In genomic region chr21:42337276-42337675, GRCh38 we compare ENCODE assay signal across 15 cellular contexts. TPM values are rescaled to one million over a fixed set of nuclear protein-coding genes. Genes with fewer than 3 reads are reported as not detected.
DNase-seq lines count a peak whose midpoint lies in the region; ATAC-seq, FAIRE-seq and TF ChIP-seq lines count a peak whose summit lies in the region.
"Had no signal": no experiment of that assay in that cellular context is flagged by ENCODE, and none has a peak within 500 bp of the region (broad histone marks: within the 10 kb centered on the region; RNA-seq: fewer than 3 reads in every experiment).

No MANE protein-coding gene starts in this region.

- ATAC-seq in activated CD4-positive, alpha-beta T cell treated with anti-CD3 and anti-CD28 coated beads for 36 hours = no peak
- no peak for ATAC-seq in GM23338
- ATAC-seq in K562 = no peak
- no peak for ATAC-seq in HG02885 (IDR thresholded peaks at IDR 0.05; ENCODE audit: poor library complexity, unreplicated experiment)

- H3K27me3 Mint-ChIP-seq in activated CD4-positive, alpha-beta T cell treated with anti-CD3 and anti-CD28 coated beads for 36 hours = peaks cover 2% of the 10 kb centered on the region
- H3K27me3 Mint-ChIP-seq in GM23338 (ENCODE audit: insufficient read depth, low read depth, poor library complexity) (peaks cover 14% of the 10 kb centered on the region), endothelial cell (ENCODE audit: unreplicated experiment) (peaks cover 6% of the 10 kb centered on the region)

- TF ChIP-seq CTCF in GM23338 (conservative IDR thresholded peaks at IDR 0.05; ENCODE audit: low read depth in 2 of 2) (no peak), K562 (IDR thresholded peaks at IDR 0.05 in 2 of 3, conservative IDR thresholded peaks at IDR 0.05 in 1 of 3; ENCODE audit: insufficient read depth in 2 of 3, low read depth in 1 of 3, low read length in 3 of 3) (no peak), sigmoid colon (IDR thresholded peaks at IDR 0.05) (no peak), endothelial cell (IDR thresholded peaks at IDR 0.05; ENCODE audit: unreplicated experiment) (no peak)

- no peak for FAIRE-seq in K562 (lab: Jason Lieb, UNC)

- 4% methylated on average over 4 of the region's 4 CpGs for WGBS in K562 (ENCODE audit: insufficient coverage, low coverage, missing lambda C conversion rate)
- 43 to 78% methylated on average over 4 of the region's 4 CpGs for WGBS in sigmoid colon, 2 donors

- no peaks in the 10 kb centered on the region for H3K36me3 Mint-ChIP-seq in activated CD4-positive, alpha-beta T cell treated with anti-CD3 and anti-CD28 coated beads for 36 hours (ENCODE audit: low read depth)
- H3K36me3 Mint-ChIP-seq in GM23338 (ENCODE audit: low read depth) = no peaks in the 10 kb centered on the region; the same call in 2 of the 3 replicates
- H3K36me3 Mint-ChIP-seq in endothelial cell (ENCODE audit: low read depth, unreplicated experiment) = no peaks in the 10 kb centered on the region
- H3K36me3 Mint-ChIP-seq: CD8-positive, alpha-beta T cell had no signal

- H3K4me3 ChIP-seq in GM23338 = no peak overlapping the region; the same call in 1 of the 2 replicates
- no peak overlapping the region for H3K4me3 ChIP-seq in K562
- no peak overlapping the region for H3K4me3 ChIP-seq in sigmoid colon

- no peak overlapping the region for H3K4me3 Mint-ChIP-seq in activated CD4-positive, alpha-beta T cell treated with anti-CD3 and anti-CD28 coated beads for 36 hours
- H3K4me3 Mint-ChIP-seq in GM23338 = no peak overlapping the region
- no peak overlapping the region for H3K4me3 Mint-ChIP-seq in endothelial cell (ENCODE audit: unreplicated experiment)

- CTCF ChIA-PET in activated CD4-positive, alpha-beta T cell treated with anti-CD3 and anti-CD28 coated beads for 36 hours (lab: Charles Lee) = interaction anchor here (0.6 to 3.4 kb wide), 22 partner anchors 7 to 378 kb away, joined by 3 to 23 read pairs (median 5); no protein-coding TSS in a partner anchor
- CTCF ChIA-PET in K562 (lab: Yijun Ruan, JAX; ENCODE audit: low intra/inter-chr PET ratio) = interaction anchor here (1.6 kb wide), 1 partner anchor 112 kb away, joined by 6 read pairs; no protein-coding TSS in a partner anchor

- H3K4me1 ChIP-seq in GM23338 (ENCODE audit: insufficient read depth) = peaks cover 14% of the 10 kb centered on the region; the same call in 1 of the 2 replicates
- H3K4me1 ChIP-seq in K562 (replicated peaks in 1 of 2; ENCODE audit: control insufficient read depth in 2 of 2, insufficient read depth in 2 of 2, low read length in 2 of 2) = peaks cover 0 to 7% of the 10 kb centered on the region in 2 experiments; a peak in 1 of 5 replicates
- peaks cover 0 to 7% (median 0%) of the 10 kb centered on the region in 4 donors for H3K4me1 ChIP-seq in sigmoid colon

- no peak for TF ChIP-seq EP300 in K562 (IDR thresholded peaks at IDR 0.05; ENCODE audit: low read length)
- TF ChIP-seq EP300 in sigmoid colon (IDR thresholded peaks at IDR 0.05) = no peak

- POLR2A ChIA-PET in activated CD4-positive, alpha-beta T cell treated with anti-CD3 and anti-CD28 coated beads for 36 hours (lab: Charles Lee) = no interaction called here
- POLR2A ChIA-PET in K562 (lab: Yijun Ruan, JAX) = interaction anchor here (0.6 to 1.5 kb wide), 2 partner anchors 27 to 200 kb away, joined by 3 read pairs; no protein-coding TSS in a partner anchor

- H3K9me2 ChIP-seq in GM23338 (ENCODE audit: insufficient read depth) = no peaks in the 10 kb centered on the region

- BruUV-seq in K562 (replicated peaks; lab: Mats Ljungman, UMichigan) = no TSS peak

- H3K4me1 Mint-ChIP-seq in activated CD4-positive, alpha-beta T cell treated with anti-CD3 and anti-CD28 coated beads for 36 hours = peaks cover 21% of the 10 kb centered on the region
- H3K4me1 Mint-ChIP-seq in GM23338 (peaks cover 32% of the 10 kb centered on the region; the same call in 2 of the 3 replicates), endothelial cell (ENCODE audit: unreplicated experiment) (no peaks in the 10 kb centered on the region)

- H3K27me3 ChIP-seq in GM23338 (ENCODE audit: insufficient read depth) (no peaks in the 10 kb centered on the region), K562 (ENCODE audit: control insufficient read depth in 2 of 2, insufficient read depth in 2 of 2, low read length in 2 of 2) (peaks cover 3 to 34% of the 10 kb centered on the region in 2 experiments; a peak in 3 of 5 replicates), sigmoid colon (peaks cover 0 to 38% (median 6%) of the 10 kb centered on the region in 3 donors)

- H3K27ac Mint-ChIP-seq in activated CD4-positive, alpha-beta T cell treated with anti-CD3 and anti-CD28 coated beads for 36 hours = peak overlapping the region; percentile 69
- H3K27ac Mint-ChIP-seq in GM23338 = peak overlapping the region; percentile 85; the same call in 1 of the 2 replicates
- no peak overlapping the region for H3K27ac Mint-ChIP-seq in endothelial cell (ENCODE audit: unreplicated experiment)

- no peak for DNase-seq in activated CD4-positive, alpha-beta T cell treated with anti-CD3 and anti-CD28 coated beads for 36 hours
- no peak for DNase-seq in activated CD4-positive, alpha-beta T cell treated with anti-CD3 and anti-CD28 coated beads for 1 hour
- DNase-seq in GM23338 (ENCODE audit: low spot score) (no peak), K562 (ENCODE audit: extremely low read depth in 1 of 4, low spot score in 3 of 4) (no peak), sigmoid colon (peak; percentile 5), endothelial cell (ENCODE audit: low spot score) (no peak), NCI-H2196 treated with DMSO at 0.1 percent for 48 hours (lab: John Stamatoyannopoulos, UW; ENCODE audit: unreplicated experiment) (no peak)
- DNase-seq: 8988T, HCEC 1CT had no signal

- no peaks in the 10 kb centered on the region for H3K9me1 ChIP-seq in K562 (ENCODE audit: control insufficient read depth, insufficient read depth, low read length)

- intact Hi-C loops in activated CD4-positive, alpha-beta T cell treated with anti-CD3 and anti-CD28 coated beads for 36 hours (cut with DNase I, micrococcal nuclease) = loop anchor here (5.0 to 10.0 kb wide), 4 partner anchors 35 to 478 kb away; no protein-coding TSS in a partner anchor
- intact Hi-C loops in K562 (cut with micrococcal nuclease) = loop anchor here (10.0 kb wide), 1 partner anchor 118 kb away; no protein-coding TSS in a partner anchor
- intact Hi-C loops in sigmoid colon (cut with DNase I) = no loop called here

- TF ChIP-seq RAD21 in K562 (CRISPR knock-in tag; conservative IDR thresholded peaks at IDR 0.05 in 1 of 2, IDR thresholded peaks at IDR 0.05 in 1 of 2) = no peak

- no peak overlapping the region for H3K9ac ChIP-seq in K562 (ENCODE audit: insufficient read depth in 1 of 2, low read depth in 2 of 2, low read length in 2 of 2)

- H4K20me1 ChIP-seq in GM23338 (replicated peaks; ENCODE audit: insufficient read depth) = no peaks in the 10 kb centered on the region
- no peaks in the 10 kb centered on the region for H4K20me1 ChIP-seq in K562 (replicated peaks; ENCODE audit: control insufficient read depth, insufficient read depth, low read length)

- H2AFZ ChIP-seq in GM23338 (no peak overlapping the region), K562 (ENCODE audit: low read depth, low read length) (no peak overlapping the region)

- H3K36me3 ChIP-seq in GM23338 (ENCODE audit: insufficient read depth) = no peaks in the 10 kb centered on the region
- no peaks in the 10 kb centered on the region for H3K36me3 ChIP-seq in K562 (ENCODE audit: control insufficient read depth, insufficient read depth, low read length)
- H3K36me3 ChIP-seq in sigmoid colon = no peaks in the 10 kb centered on the region

- H3K9me3 Mint-ChIP-seq in activated CD4-positive, alpha-beta T cell treated with anti-CD3 and anti-CD28 coated beads for 36 hours (ENCODE audit: low read depth) = peaks cover 4% of the 10 kb centered on the region
- H3K9me3 Mint-ChIP-seq in GM23338 = peaks cover 5% of the 10 kb centered on the region; the same call in 2 of the 3 replicates
- H3K9me3 Mint-ChIP-seq in endothelial cell (ENCODE audit: unreplicated experiment) = no peaks in the 10 kb centered on the region
- H3K9me3 Mint-ChIP-seq: CD8-positive, alpha-beta T cell had no signal

- peak overlapping the region; percentile 84 for H3K27ac ChIP-seq in GM23338 (ENCODE audit: low read depth)
- H3K27ac ChIP-seq in K562 (ENCODE audit: extremely low read depth, low read depth, low read length) = no peak overlapping the region
- no peak overlapping the region for H3K27ac ChIP-seq in sigmoid colon

- TF ChIP-seq POLR2A in K562 (conservative IDR thresholded peaks at IDR 0.05) (no peak), sigmoid colon (IDR thresholded peaks at IDR 0.05) (no peak)

- H3K4me2 ChIP-seq in GM23338 (peak overlapping the region; percentile 42; the same call in 1 of the 2 replicates), K562 (ENCODE audit: insufficient read depth, low read length) (no peak overlapping the region)

- H3K79me2 ChIP-seq in GM23338 (replicated peaks; ENCODE audit: insufficient read depth) (no peaks in the 10 kb centered on the region), K562 (ENCODE audit: control insufficient read depth, insufficient read depth, low read length) (no peaks in the 10 kb centered on the region)

- in situ Hi-C loops in K562 (cut with MboI) = no loop called here

- no peaks in the 10 kb centered on the region; the same call in 1 of the 2 replicates for H3F3A ChIP-seq in GM23338 (replicated peaks; ENCODE audit: low read depth)

- H3K9me3 ChIP-seq in K562 (replicated peaks; ENCODE audit: control insufficient read depth, insufficient read depth, low read depth, low read length) (no peaks in the 10 kb centered on the region), sigmoid colon (no peaks in the 10 kb centered on the region)

RNA-seq across cellular contexts. Expression of gene TFF2, which starts 13.5 kb away (rescaled TPM):
- not detected for total RNA-seq in activated CD4-positive, alpha-beta T cell treated with anti-CD3 and anti-CD28 coated beads for 36 hours
- not detected in 2 replicates for total RNA-seq in GM23338 (2014; rRNA removed; shearing (Covaris generic))
- polyA plus RNA-seq in GM23338 (2016; fragmentation: Nextera tagmentation; extraction: Ambion mirVana) (not detected in 2 replicates), K562 (2011; rRNA removed) (not detected in 2 replicates), K562 (2014; fragmentation: Illumina TruSeq; extraction: Trizol) (not detected in 2 replicates), K562 (2014; fragmentation: Nextera tagmentation; extraction: Ambion mirVana) (not detected), K562 (2014; rRNA removed) (not detected in 2 replicates), sigmoid colon (10 to 100 TPM in 1 of 3 donors, 1 to 10 TPM in 2; 1.5 to 23.4 (median 3.0) TPM)
- not detected in 2 replicates for total RNA-seq in K562 (2011; cell fraction: chromatin; rRNA removed; ENCODE audit: low replicate concordance)
- not detected in 2 replicates for total RNA-seq in K562 (2011; cell fraction: nucleolus; rRNA removed)
- not detected in 2 replicates for total RNA-seq in K562 (2011; cell fraction: nucleoplasm; rRNA removed)
- total RNA-seq in K562 (2014; rRNA removed) (not detected in 2 replicates), K562 (2014; rRNA removed; fragmentation: Illumina TruSeq; extraction: Trizol) (not detected in 2 replicates), K562 (2015; rRNA removed; fragmentation: Illumina TruSeq; extraction: Trizol) (not detected in 2 replicates), K562 (2021) (not detected in 2 replicates), sigmoid colon (not detected), endothelial cell (ENCODE audit: unreplicated experiment) (not detected)
- not detected in 2 replicates for polyA plus RNA-seq in K562 (2011; cell fraction: cytosol; rRNA removed)
- polyA plus RNA-seq in K562 (2011; cell fraction: nucleus; rRNA removed) = not detected in 2 replicates
- polyA plus RNA-seq in K562 (2012) = not detected in 2 replicates
- not detected in 2 replicates for polyA minus RNA-seq in K562 (2011; rRNA and poly(A)+ RNA removed)
- polyA minus RNA-seq in K562 (2011; cell fraction: cytosol; rRNA and poly(A)+ RNA removed) = not detected in 2 replicates
- polyA minus RNA-seq in K562 (2011; cell fraction: nucleus; rRNA and poly(A)+ RNA removed) = not detected in 2 replicates
- total RNA-seq: CD8-positive, alpha-beta T cell; G401; NCI-H460; Right ventricle myocardium inferior had no signal
- polyA plus RNA-seq: BJ had no signal

RNA-seq across cellular contexts. Expression of gene TFF3, which starts 22.1 kb away (rescaled TPM):
- not detected for total RNA-seq in activated CD4-positive, alpha-beta T cell treated with anti-CD3 and anti-CD28 coated beads for 36 hours
- total RNA-seq in GM23338 (2014; rRNA removed; shearing (Covaris generic)) = 1.2 TPM in 1 of 2 replicates, not detected in the other
- polyA plus RNA-seq in GM23338 (2016; fragmentation: Nextera tagmentation; extraction: Ambion mirVana) (3.1 and 3.3 TPM in 2 replicates), K562 (2011; rRNA removed) (0.07 TPM in 1 of 2 replicates, not detected in the other), K562 (2014; fragmentation: Illumina TruSeq; extraction: Trizol) (not detected in 2 replicates), K562 (2014; fragmentation: Nextera tagmentation; extraction: Ambion mirVana) (not detected), K562 (2014; rRNA removed) (not detected in 2 replicates), sigmoid colon (1,000 to 10,000 TPM; 1,800 to 7,065 (median 3,772) TPM)
- total RNA-seq in K562 (2011; cell fraction: chromatin; rRNA removed; ENCODE audit: low replicate concordance) = not detected in 2 replicates
- not detected in 2 replicates for total RNA-seq in K562 (2011; cell fraction: nucleolus; rRNA removed)
- total RNA-seq in K562 (2011; cell fraction: nucleoplasm; rRNA removed) = not detected in 2 replicates
- total RNA-seq in K562 (2014; rRNA removed) (not detected in 2 replicates), K562 (2014; rRNA removed; fragmentation: Illumina TruSeq; extraction: Trizol) (not detected in 2 replicates), K562 (2015; rRNA removed; fragmentation: Illumina TruSeq; extraction: Trizol) (not detected in 2 replicates), K562 (2021) (0.72 and 0.78 TPM in 2 replicates), sigmoid colon (10 to 100 TPM; 14.3 to 45.1 (median 23.7) TPM), endothelial cell (ENCODE audit: unreplicated experiment) (not detected)
- not detected in 2 replicates for polyA plus RNA-seq in K562 (2011; cell fraction: cytosol; rRNA removed)
- not detected in 2 replicates for polyA plus RNA-seq in K562 (2011; cell fraction: nucleus; rRNA removed)
- 0.22 TPM in 1 of 2 replicates, not detected in the other for polyA plus RNA-seq in K562 (2012)
- not detected in 2 replicates for polyA minus RNA-seq in K562 (2011; rRNA and poly(A)+ RNA removed)
- polyA minus RNA-seq in K562 (2011; cell fraction: cytosol; rRNA and poly(A)+ RNA removed) = not detected in 2 replicates
- not detected in 2 replicates for polyA minus RNA-seq in K562 (2011; cell fraction: nucleus; rRNA and poly(A)+ RNA removed)
- total RNA-seq: CD8-positive, alpha-beta T cell; G401; NCI-H460 had no signal
- polyA plus RNA-seq: BJ had no signal

RNA-seq across cellular contexts. Expression of gene TFF1, which starts 29.1 kb away (rescaled TPM):
- total RNA-seq in activated CD4-positive, alpha-beta T cell treated with anti-CD3 and anti-CD28 coated beads for 36 hours = not detected
- total RNA-seq in GM23338 (2014; rRNA removed; shearing (Covaris generic)) = not detected in 2 replicates
- polyA plus RNA-seq in GM23338 (2016; fragmentation: Nextera tagmentation; extraction: Ambion mirVana) = not detected in 2 replicates
- not detected in 2 replicates for total RNA-seq in K562 (2011; cell fraction: chromatin; rRNA removed; ENCODE audit: low replicate concordance)
- total RNA-seq in K562 (2011; cell fraction: nucleolus; rRNA removed) = not detected in 2 replicates
- not detected in 2 replicates for total RNA-seq in K562 (2011; cell fraction: nucleoplasm; rRNA removed)
- not detected in 2 replicates for total RNA-seq in K562 (2014; rRNA removed)
- not detected in 2 replicates for total RNA-seq in K562 (2014; rRNA removed; fragmentation: Illumina TruSeq; extraction: Trizol)
- not detected in 2 replicates for total RNA-seq in K562 (2015; rRNA removed; fragmentation: Illumina TruSeq; extraction: Trizol)
- total RNA-seq in K562 (2021) = 0.31 and 0.98 TPM in 2 replicates
- not detected in 2 replicates for polyA plus RNA-seq in K562 (2011; rRNA removed)
- polyA plus RNA-seq in K562 (2011; cell fraction: cytosol; rRNA removed) = 0.37 TPM in 1 of 2 replicates, not detected in the other
- polyA plus RNA-seq in K562 (2011; cell fraction: nucleus; rRNA removed) = not detected in 2 replicates
- polyA plus RNA-seq in K562 (2012) = 0.43 TPM in 1 of 2 replicates, not detected in the other
- polyA plus RNA-seq in K562 (2014; fragmentation: Illumina TruSeq; extraction: Trizol) = not detected in 2 replicates
- not detected for polyA plus RNA-seq in K562 (2014; fragmentation: Nextera tagmentation; extraction: Ambion mirVana)
- polyA plus RNA-seq in K562 (2014; rRNA removed) = not detected in 2 replicates
- not detected in 2 replicates for polyA minus RNA-seq in K562 (2011; rRNA and poly(A)+ RNA removed)
- not detected in 2 replicates for polyA minus RNA-seq in K562 (2011; cell fraction: cytosol; rRNA and poly(A)+ RNA removed)
- not detected in 2 replicates for polyA minus RNA-seq in K562 (2011; cell fraction: nucleus; rRNA and poly(A)+ RNA removed)
- total RNA-seq in sigmoid colon = 1 to 10 TPM in 1 of 4 donors, not detected in 3; 1.1 TPM
- 100 to 1,000 TPM; 414 to 706 (median 493) TPM for polyA plus RNA-seq in sigmoid colon
- total RNA-seq in endothelial cell (ENCODE audit: unreplicated experiment) = not detected
- total RNA-seq: CD8-positive, alpha-beta T cell; G401; NCI-H460; Right ventricle myocardium inferior had no signal
- polyA plus RNA-seq: BJ had no signal

RNA-seq across cellular contexts. Expression of gene TMPRSS3, which starts 58.6 kb away (rescaled TPM):
- total RNA-seq in activated CD4-positive, alpha-beta T cell treated with anti-CD3 and anti-CD28 coated beads for 36 hours = 100 to 1,000 TPM in 1 of 2 experiments, 10 to 100 TPM in 1; 99.1 to 113 TPM
- 0.17 TPM in 1 of 2 replicates, not detected in the other for total RNA-seq in GM23338 (2014; rRNA removed; shearing (Covaris generic))
- polyA plus RNA-seq in GM23338 (2016; fragmentation: Nextera tagmentation; extraction: Ambion mirVana) (not detected in 2 replicates), K562 (2011; rRNA removed) (0.04 and 0.07 TPM in 2 replicates), K562 (2014; fragmentation: Illumina TruSeq; extraction: Trizol) (not detected in 2 replicates), K562 (2014; fragmentation: Nextera tagmentation; extraction: Ambion mirVana) (not detected), K562 (2014; rRNA removed) (not detected in 2 replicates), sigmoid colon (1 to 10 TPM in 1 of 3 donors, under 1 TPM in 1, not detected in 1; 0.60 to 1.3 TPM)
- total RNA-seq in K562 (2011; cell fraction: chromatin; rRNA removed; ENCODE audit: low replicate concordance) = 0.21 TPM in 1 of 2 replicates, not detected in the other
- not detected in 2 replicates for total RNA-seq in K562 (2011; cell fraction: nucleolus; rRNA removed)
- total RNA-seq in K562 (2011; cell fraction: nucleoplasm; rRNA removed) = not detected in 2 replicates
- total RNA-seq in K562 (2014; rRNA removed) (not detected in 2 replicates), K562 (2014; rRNA removed; fragmentation: Illumina TruSeq; extraction: Trizol) (not detected in 2 replicates), K562 (2015; rRNA removed; fragmentation: Illumina TruSeq; extraction: Trizol) (not detected in 2 replicates), K562 (2021) (not detected in 2 replicates), sigmoid colon (under 1 TPM in 1 of 4 donors, not detected in 3; 0.16 TPM), endothelial cell (ENCODE audit: unreplicated experiment) (not detected)
- 0.13 and 0.25 TPM in 2 replicates for polyA plus RNA-seq in K562 (2011; cell fraction: cytosol; rRNA removed)
- 0.18 TPM in 2 replicates for polyA plus RNA-seq in K562 (2011; cell fraction: nucleus; rRNA removed)
- polyA plus RNA-seq in K562 (2012) = 0.03 and 0.04 TPM in 2 replicates
- not detected in 2 replicates for polyA minus RNA-seq in K562 (2011; rRNA and poly(A)+ RNA removed)
- polyA minus RNA-seq in K562 (2011; cell fraction: cytosol; rRNA and poly(A)+ RNA removed) = 2.2 TPM in 1 of 2 replicates, not detected in the other
- 1.1 TPM in 1 of 2 replicates, not detected in the other for polyA minus RNA-seq in K562 (2011; cell fraction: nucleus; rRNA and poly(A)+ RNA removed)
- total RNA-seq: G401, Right ventricle myocardium inferior had no signal
- polyA plus RNA-seq: BJ had no signal
